ENCODE assay signal across 19 cellular contexts in the genomic region with DNA sequence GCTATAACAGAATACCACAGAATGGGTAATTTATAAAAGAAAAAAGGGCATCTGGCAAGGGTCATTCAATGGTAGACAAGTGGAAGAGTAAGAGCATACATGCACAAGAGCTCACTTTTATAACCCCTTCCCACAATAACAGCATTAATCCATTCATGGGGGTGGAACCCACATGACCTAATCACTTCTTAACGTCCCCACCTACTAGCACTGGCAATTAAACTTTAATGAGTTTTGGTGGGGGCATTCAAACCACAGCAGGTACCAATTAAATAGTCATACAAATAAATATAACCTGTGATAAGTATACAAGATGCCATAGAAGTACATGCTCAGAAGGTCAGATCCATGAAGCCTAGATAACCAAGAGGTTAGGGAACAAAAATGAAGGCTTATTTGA.
"Had no signal": no experiment of that assay in that cellular context is flagged by ENCODE, and none has a peak within 500 bp of the region (broad histone marks: within the 10 kb centered on the region; RNA-seq: fewer than 3 reads in every experiment).

No MANE protein-coding gene starts in this region.

- H3K9me3 Mint-ChIP-seq: naive B cell had no signal

- H3K4me1 Mint-ChIP-seq: nephron progenitor cell had no signal

- H3K27me3 ChIP-seq: dorsolateral prefrontal cortex, heart left ventricle, tibial artery, upper lobe of left lung, vagina had no signal

- DNase-seq: cortex of kidney; dorsolateral prefrontal cortex; effector CD8-positive, alpha-beta T cell; heart left ventricle; hippocampal formation; left colon; left ventricle myocardium superior; mesendoderm; naive B cell; nephron progenitor cell; stimulated activated CD4-positive, alpha-beta T cell treated with anti-CD3 and anti-CD28 coated beads, Interleukin-2, amount 100 ng/mL, for 24 hours; stimulated activated CD4-positive, alpha-beta T cell treated with anti-CD3 and anti-CD28 coated beads, Interleukin-4, amount 100 ng/mL, for 4 hours; stimulated activated naive CD4-positive, alpha-beta T cell treated with Interleukin-2 at 50 U/mL for 16 hours; tibial artery; upper lobe of left lung had no signal

- H3K4me1 ChIP-seq: heart left ventricle, upper lobe of left lung, vagina had no signal

- ATAC-seq: esophagus mucosa, heart left ventricle, left colon, left ventricle myocardium superior, sciatic nerve had no signal

- H3K36me3 ChIP-seq: tibial artery, upper lobe of left lung had no signal

- H3K9me3 ChIP-seq: heart left ventricle, tibial artery, upper lobe of left lung, vagina had no signal

- H3K27ac Mint-ChIP-seq: nephron progenitor cell had no signal

- H3K4me3 ChIP-seq: dorsolateral prefrontal cortex, heart left ventricle, lung, tibial artery, upper lobe of left lung, vagina had no signal

- H3K27me3 Mint-ChIP-seq: naive B cell had no signal

- H3K27ac ChIP-seq: dorsolateral prefrontal cortex, heart left ventricle, tibial artery, upper lobe of left lung, vagina had no signal

- H3K4me3 Mint-ChIP-seq: naive B cell, nephron progenitor cell had no signal
